Comparison of ENCODE assay signal across 28 cellular contexts in the genomic region with DNA sequence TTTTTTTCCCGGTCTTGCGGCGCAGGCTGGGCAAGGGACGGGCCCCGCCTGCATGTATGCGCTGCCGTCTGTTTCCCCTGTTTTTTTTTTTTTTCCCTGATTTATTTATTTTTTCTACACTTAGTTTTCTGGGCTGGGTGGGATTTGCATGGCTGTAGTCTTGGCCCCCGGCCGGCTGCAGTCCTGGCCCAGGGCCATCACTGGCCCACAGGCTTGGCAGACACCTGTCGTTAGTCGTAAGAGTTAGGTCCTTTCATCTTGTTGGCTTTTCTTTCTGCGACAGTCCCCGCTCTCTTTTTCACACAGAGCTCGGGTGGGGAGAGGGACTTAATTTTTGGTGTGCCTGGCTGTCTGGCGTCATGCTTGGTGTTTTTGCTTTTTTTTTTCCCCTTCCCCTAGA.
DNase-seq lines count a peak whose midpoint lies in the region; ATAC-seq and TF ChIP-seq lines count a peak whose summit lies in the region.
"Had no signal": no experiment of that assay in that cellular context is flagged by ENCODE, and none has a peak within 500 bp of the region (broad histone marks: within the 10 kb centered on the region; RNA-seq: fewer than 3 reads in every experiment).

No MANE protein-coding gene starts in this region.

- no peaks in the 10 kb centered on the region for H3K36me3 ChIP-seq in right atrium auricular region
- H3K36me3 ChIP-seq in lung (ENCODE audit: control insufficient read depth in 2 of 2, insufficient read depth in 2 of 2, low read length in 2 of 2), result no peaks in the 10 kb centered on the region
- H3K36me3 ChIP-seq in skeletal muscle tissue (ENCODE audit: control insufficient read depth in 3 of 3, insufficient read depth in 3 of 3, low read length in 3 of 3), result no peaks in the 10 kb centered on the region
- H3K36me3 ChIP-seq: BLaER1 treated with 17β-estradiol and CSF1 and Interleukin-3, amounts not matched to agents 10 nM and 100 nM; left ventricle myocardium inferior; prostate gland; sigmoid colon; transverse colon had no signal

- H3K4me1 ChIP-seq in right atrium auricular region (no peaks in the 10 kb centered on the region), lung (ENCODE audit: control insufficient read depth in 2 of 2, insufficient read depth in 2 of 2, low read length in 2 of 2) (no peaks in the 10 kb centered on the region), skeletal muscle tissue (ENCODE audit: control insufficient read depth in 3 of 3, insufficient read depth in 3 of 3, low read length in 3 of 3) (no peaks in the 10 kb centered on the region)
- H3K4me1 ChIP-seq: BLaER1 treated with 17β-estradiol and CSF1 and Interleukin-3, amounts not matched to agents 10 nM and 100 nM; left ventricle myocardium inferior; prostate gland; sigmoid colon had no signal

- 69 to 77% methylated on average over 15 of the region's 15 CpGs for WGBS in lung, 2 donors

- peak; percentile 26 for DNase-seq in right atrium auricular region (ENCODE audit: low spot score)
- DNase-seq in left cardiac atrium, result no peak
- DNase-seq in astrocyte of the hippocampus (ENCODE audit: low read depth, low spot score), result peak; percentile 46
- peak; percentile 18 for DNase-seq in lung (ENCODE audit: low spot score)
- DNase-seq in GM20000 (ENCODE audit: low spot score), result no peak
- DNase-seq: activated CD4-positive, alpha-beta T cell treated with anti-CD3 and anti-CD28 coated beads, Interleukin-2, amount 50 U/mL, for 4 hours; activated naive CD4-positive, alpha-beta T cell treated with anti-CD3 and anti-CD28 coated beads, Interleukin-2, amount 10 ng/mL, durations not matched to agents 7 days and 5 days; amniotic stem cell; DMS53; effector CD4-positive, alpha-beta T cell; glutamatergic neuron; Karpas-422; left ventricle myocardium inferior; naive B cell; NCI-H146; NCI-H2107; NCI-H510A; OCI-M1; sigmoid colon; SK-N-SH; transverse colon had no signal

- H3K9ac ChIP-seq in skeletal muscle tissue (ENCODE audit: low read depth in 1 of 3, low read length in 3 of 3), result no peak overlapping the region
- H3K9ac ChIP-seq: BLaER1 treated with 17β-estradiol and CSF1 and Interleukin-3, amounts not matched to agents 10 nM and 100 nM; SK-N-SH had no signal

- TF ChIP-seq CTCF in right atrium auricular region (IDR thresholded peaks at IDR 0.05) (no peak), lung (IDR thresholded peaks at IDR 0.05; ENCODE audit: control extremely low read depth, extremely low read depth) (no peak), GM20000 (IDR thresholded peaks at IDR 0.05; ENCODE audit: extremely low read depth, missing control alignments) (no peak)

- H3K27ac ChIP-seq in right atrium auricular region (no peak overlapping the region), lung (ENCODE audit: low read depth in 1 of 2, low read length in 1 of 2) (no peak overlapping the region), skeletal muscle tissue (ENCODE audit: low read depth, low read length) (no peak overlapping the region)
- H3K27ac ChIP-seq: BLaER1 treated with 17β-estradiol and CSF1 and Interleukin-3, amounts not matched to agents 10 nM and 100 nM; left ventricle myocardium inferior; prostate gland; sigmoid colon; transverse colon had no signal

- H3K4me3 ChIP-seq in right atrium auricular region (no peak overlapping the region), lung (no peak overlapping the region), skeletal muscle tissue (ENCODE audit: low read length in 3 of 3) (peak overlapping the region in 2 of 3 donors; percentile 16 to 29)
- H3K4me3 ChIP-seq: BLaER1 treated with 17β-estradiol and CSF1 and Interleukin-3, amounts not matched to agents 10 nM and 100 nM; left ventricle myocardium inferior; prostate gland; sigmoid colon; transverse colon had no signal

- intact Hi-C loops in left cardiac atrium (cut with DNase I), result no loop called here

- no peak for ATAC-seq in left cardiac atrium
- no peak for ATAC-seq in lung (ENCODE audit: insufficient read depth, low FRiP score)
- ATAC-seq in HG02610 (IDR thresholded peaks at IDR 0.05; ENCODE audit: unreplicated experiment), result no peak
- ATAC-seq: activated CD4-positive, CD25-positive, alpha-beta regulatory T cell treated with anti-CD3 and anti-CD28 coated beads, Interleukin-2, amount 50 U/mL, for 24 hours; activated T-helper 17 cell treated with anti-CD3 and anti-CD28 coated beads, Interleukin-2, amount 50 U/mL, for 72 hours; stimulated activated effector memory CD8-positive, alpha-beta T cell treated with anti-CD3 and anti-CD28 coated beads, Interleukin-12 subunit alpha, Interleukin-12 subunit beta, amount 100 ng/mL, for 72 hours had no signal

- no peaks in the 10 kb centered on the region for H3K27me3 ChIP-seq in right atrium auricular region
- no peaks in the 10 kb centered on the region for H3K27me3 ChIP-seq in lung (ENCODE audit: control insufficient read depth, insufficient read depth)
- H3K27me3 ChIP-seq in skeletal muscle tissue (ENCODE audit: control insufficient read depth in 3 of 3, insufficient read depth in 3 of 3, low read length in 3 of 3), result no peaks in the 10 kb centered on the region
- H3K27me3 ChIP-seq: BLaER1 treated with 17β-estradiol and CSF1 and Interleukin-3, amounts not matched to agents 10 nM and 100 nM; sigmoid colon; transverse colon had no signal

- H3K9me3 ChIP-seq in right atrium auricular region, result no peaks in the 10 kb centered on the region
- H3K9me3 ChIP-seq in lung (ENCODE audit: control insufficient read depth in 2 of 2, insufficient read depth in 1 of 2, low read length in 1 of 2), result no peaks in the 10 kb centered on the region
- no peaks in the 10 kb centered on the region for H3K9me3 ChIP-seq in skeletal muscle tissue (ENCODE audit: control insufficient read depth in 3 of 3, low read length in 3 of 3)
- H3K9me3 ChIP-seq: left ventricle myocardium inferior, prostate gland, sigmoid colon, SK-N-SH, transverse colon had no signal

Comparison
In these comparisons a context has a peak if more than half of its experiments do, and no peak if none do; other contexts are left out.
1. DNase-seq: peak in right atrium auricular region (single experiment), astrocyte of the hippocampus (single experiment) and lung (single experiment); none in left cardiac atrium (single experiment) and GM20000 (single experiment).
2. H3K4me3 ChIP-seq: peak in skeletal muscle tissue (2 of 3); none in right atrium auricular region (0 of 2) and lung (single experiment).